In the genomic region with DNA sequence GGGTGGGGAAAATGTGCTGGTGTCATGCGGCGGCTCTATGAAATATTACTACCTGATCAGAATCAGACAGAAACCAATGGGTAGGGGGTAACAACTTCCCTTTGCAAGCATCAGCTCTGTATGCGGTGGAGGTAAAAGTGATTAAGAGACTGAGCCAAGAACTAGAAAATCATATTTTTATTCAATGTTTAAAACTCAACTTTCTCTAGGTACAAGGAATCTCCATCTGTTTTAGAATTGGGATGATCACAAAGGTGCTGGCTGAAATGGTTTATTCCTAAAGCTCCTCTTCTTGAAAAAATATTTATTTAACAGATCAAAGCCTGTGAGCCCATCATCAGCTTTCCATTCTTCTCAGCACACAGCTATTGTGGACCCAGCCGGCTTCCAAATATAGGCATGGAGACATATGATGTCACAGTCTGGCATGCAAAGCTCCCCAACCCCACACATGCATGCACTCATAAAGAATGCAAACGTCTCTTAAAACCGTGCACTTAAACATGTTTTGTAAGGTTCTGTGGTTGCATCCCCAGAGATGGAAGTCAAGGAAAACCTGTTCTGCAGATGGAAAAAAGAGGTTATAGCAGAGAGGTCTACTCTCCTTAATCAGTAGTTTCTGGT, we compare ENCODE assay signal across 10 cellular contexts.
A peak's percentile ranks its signal among the peaks of the same experiment; 100 is the strongest.
DNase-seq lines count a peak whose midpoint lies in the region; ATAC-seq and TF ChIP-seq lines count a peak whose summit lies in the region.
"Had no signal": no experiment of that assay in that cellular context is flagged by ENCODE, and none has a peak within 500 bp of the region (broad histone marks: within the 10 kb centered on the region; RNA-seq: fewer than 3 reads in every experiment).

No MANE protein-coding gene starts in this region.

- DNase-seq in A172 (ENCODE audit: low spot score) (peak; percentile 61), HEK293T (ENCODE audit: extremely low spot score) (peak; percentile 19), SJCRH30 (peak; percentile 3 to 6), glomerular visceral epithelial cell (ENCODE audit: extremely low spot score) (peak; percentile 80), NCI-H128 (lab: John Stamatoyannopoulos, UW; ENCODE audit: unreplicated experiment) (no peak), NCI-H2107 (lab: John Stamatoyannopoulos, UW) (no peak), substantia nigra (lab: John Stamatoyannopoulos, UW) (no peak)
- DNase-seq: CD4-positive, alpha-beta T cell; effector memory CD8-positive, alpha-beta T cell had no signal

- POLR2A ChIA-PET in HEK293T (lab: Yijun Ruan, JAX) = no interaction called here

- no peak overlapping the region for H3K4me3 ChIP-seq in SJCRH30

- no peaks in the 10 kb centered on the region for H3K27me3 ChIP-seq in SJCRH30

- H3K27ac ChIP-seq in SJCRH30 = no peak overlapping the region
- no peak overlapping the region for H3K27ac ChIP-seq in substantia nigra (ENCODE audit: low read depth, low read length, poor library complexity, severe bottlenecking)

- H3K9me3 ChIP-seq in SJCRH30 (replicated peaks) = no peaks in the 10 kb centered on the region

- ATAC-seq in HG03097 (IDR thresholded peaks at IDR 0.05; ENCODE audit: low FRiP score, unreplicated experiment) = no peak
- ATAC-seq: effector memory CD8-positive, alpha-beta T cell had no signal

- H3K4me1 ChIP-seq in SJCRH30 = no peaks in the 10 kb centered on the region

- no peaks in the 10 kb centered on the region for H3K36me3 ChIP-seq in SJCRH30

- CTCF ChIA-PET in HEK293T (lab: Yijun Ruan, JAX) = no interaction called here

TF ChIP-seq in HEK293T, 16 proteins besides CTCF, POLR2A, EP300 and RAD21:
- TF ChIP-seq ELF4 (IDR thresholded peaks at IDR 0.05) (no peak), NFRKB (IDR thresholded peaks at IDR 0.05) (no peak), SP1 (IDR thresholded peaks at IDR 0.05) (no peak), BHLHE40 (IDR thresholded peaks at IDR 0.05; ENCODE audit: borderline replicate concordance) (no peak), SUZ12 (IDR thresholded peaks at IDR 0.05) (no peak), ARNT (IDR thresholded peaks at IDR 0.05) (no peak), L3MBTL2 (conservative IDR thresholded peaks at IDR 0.05) (no peak), FOXA1 (IDR thresholded peaks at IDR 0.05) (no peak), FOXK2 (IDR thresholded peaks at IDR 0.05) (no peak), ZNF384 (IDR thresholded peaks at IDR 0.05) (no peak), CTBP1 (IDR thresholded peaks at IDR 0.05; ENCODE audit: borderline replicate concordance) (no peak), LEF1 (IDR thresholded peaks at IDR 0.05; ENCODE audit: borderline replicate concordance) (no peak)

Comparison
In these comparisons a context has a peak if more than half of its experiments do, and no peak if none do; other contexts are left out.
1. DNase-seq: peak in A172 (single experiment), HEK293T (single experiment), SJCRH30 (2 of 2) and glomerular visceral epithelial cell (single experiment); none in NCI-H128 (single experiment), NCI-H2107 (single experiment) and substantia nigra (0 of 49).